Comparison of ENCODE assay signal across 9 cellular contexts in genomic region chr20:53678315-53678989, GRCh38.
DNase-seq lines count a peak whose midpoint lies in the region; ATAC-seq and TF ChIP-seq lines count a peak whose summit lies in the region.
"Had no signal": no experiment of that assay in that cellular context is flagged by ENCODE, and none has a peak within 500 bp of the region (broad histone marks: within the 10 kb centered on the region; RNA-seq: fewer than 3 reads in every experiment).

No MANE protein-coding gene starts in this region.

- H3K79me2 ChIP-seq in GM23338 (replicated peaks; ENCODE audit: insufficient read depth): no peaks in the 10 kb centered on the region

- H3K4me2 ChIP-seq in GM23338: peak overlapping the region; percentile 32

- DNase-seq in AG10803 (ENCODE audit: low read depth): no peak
- no peak for DNase-seq in GM23338 (ENCODE audit: low spot score)
- no peak for DNase-seq in activated naive CD8-positive, alpha-beta T cell treated with anti-CD3 and anti-CD28 coated beads, Interleukin-2, amount 50 U/mL, for 24 hours
- no peak for DNase-seq in mesothelial cell of epicardium (ENCODE audit: low spot score in 2 of 2, unreplicated experiment in 2 of 2)
- DNase-seq in DMS53 treated with DMSO at 0.1 percent for 48 hours (lab: John Stamatoyannopoulos, UW; ENCODE audit: unreplicated experiment): no peak
- no peak for DNase-seq in GM10248 (ENCODE audit: extremely low spot score)
- DNase-seq: NCI-H774 had no signal

- TF ChIP-seq CTCF in AG10803 (conservative IDR thresholded peaks at IDR 0.05; ENCODE audit: low read length) (peak; percentile 11; the same call in 1 of the 2 replicates), GM23338 (conservative IDR thresholded peaks at IDR 0.05; ENCODE audit: low read depth in 2 of 2) (no peak), mesothelial cell of epicardium (IDR thresholded peaks at IDR 0.05; ENCODE audit: unreplicated experiment) (no peak), GM10248 (IDR thresholded peaks at IDR 0.05; ENCODE audit: control extremely low read depth, extremely low read depth, low read depth, missing control alignments) (no peak)

- CTCF ChIA-PET in GM10248 (lab: Yijun Ruan, JAX): interaction anchor here (1.3 kb wide), 1 partner anchor 15 kb away, joined by 3 read pairs; no protein-coding TSS in a partner anchor

- no peaks in the 10 kb centered on the region for H3K9me3 Mint-ChIP-seq in GM23338
- no peaks in the 10 kb centered on the region for H3K9me3 Mint-ChIP-seq in activated naive CD8-positive, alpha-beta T cell treated with anti-CD3 and anti-CD28 coated beads, Interleukin-2, amount 50 U/mL, for 24 hours
- H3K9me3 Mint-ChIP-seq in mesothelial cell of epicardium: no peaks in the 10 kb centered on the region

- POLR2A ChIA-PET in GM10248 (lab: Yijun Ruan, JAX): no interaction called here

- H3K4me3 ChIP-seq in AG10803 (ENCODE audit: low read length) (no peak overlapping the region), GM23338 (peak overlapping the region; percentile 12; the same call in 1 of the 2 replicates)

- H3K27ac Mint-ChIP-seq in GM23338 (peak overlapping the region; percentile 66; the same call in 1 of the 2 replicates), mesothelial cell of epicardium (peak overlapping the region; percentile 85)
- peak overlapping the region; percentile 82 for H3K27ac Mint-ChIP-seq in activated naive CD8-positive, alpha-beta T cell treated with anti-CD3 and anti-CD28 coated beads, Interleukin-2, amount 50 U/mL, for 24 hours

- peaks cover 25% of the 10 kb centered on the region for H3K4me1 ChIP-seq in GM23338 (ENCODE audit: insufficient read depth)

- no peak overlapping the region for H3K27ac ChIP-seq in GM23338 (ENCODE audit: low read depth)

- H3K36me3 Mint-ChIP-seq in GM23338 (ENCODE audit: low read depth) (no peaks in the 10 kb centered on the region), mesothelial cell of epicardium (no peaks in the 10 kb centered on the region)
- no peaks in the 10 kb centered on the region for H3K36me3 Mint-ChIP-seq in activated naive CD8-positive, alpha-beta T cell treated with anti-CD3 and anti-CD28 coated beads, Interleukin-2, amount 50 U/mL, for 24 hours (ENCODE audit: low read depth)

- no peaks in the 10 kb centered on the region for H3K36me3 ChIP-seq in GM23338 (ENCODE audit: insufficient read depth)

- ATAC-seq in GM23338 (no peak), HG02571 (IDR thresholded peaks at IDR 0.05; ENCODE audit: unreplicated experiment) (no peak), GM21528 (IDR thresholded peaks at IDR 0.05; ENCODE audit: low FRiP score, unreplicated experiment) (no peak)
- ATAC-seq in activated naive CD8-positive, alpha-beta T cell treated with anti-CD3 and anti-CD28 coated beads, Interleukin-2, amount 50 U/mL, for 24 hours: no peak

- H3K4me3 Mint-ChIP-seq in GM23338 (no peak overlapping the region), mesothelial cell of epicardium (no peak overlapping the region)
- H3K4me3 Mint-ChIP-seq in activated naive CD8-positive, alpha-beta T cell treated with anti-CD3 and anti-CD28 coated beads, Interleukin-2, amount 50 U/mL, for 24 hours: peak overlapping the region; percentile 65

- H2AFZ ChIP-seq in GM23338: no peak overlapping the region

- H3K27me3 Mint-ChIP-seq in GM23338 (ENCODE audit: insufficient read depth, low read depth, poor library complexity) (peaks cover 8% of the 10 kb centered on the region), mesothelial cell of epicardium (ENCODE audit: low read depth) (no peaks in the 10 kb centered on the region)
- no peaks in the 10 kb centered on the region for H3K27me3 Mint-ChIP-seq in activated naive CD8-positive, alpha-beta T cell treated with anti-CD3 and anti-CD28 coated beads, Interleukin-2, amount 50 U/mL, for 24 hours

- H3F3A ChIP-seq in GM23338 (replicated peaks; ENCODE audit: low read depth): no peaks in the 10 kb centered on the region

- H3K9me2 ChIP-seq in GM23338 (ENCODE audit: insufficient read depth): no peaks in the 10 kb centered on the region

- no peaks in the 10 kb centered on the region for H4K20me1 ChIP-seq in GM23338 (replicated peaks; ENCODE audit: insufficient read depth)

- H3K27me3 ChIP-seq in GM23338 (ENCODE audit: insufficient read depth): no peaks in the 10 kb centered on the region

- H3K4me1 Mint-ChIP-seq in GM23338 (peaks cover 29% of the 10 kb centered on the region), mesothelial cell of epicardium (peaks cover 35% of the 10 kb centered on the region)
- H3K4me1 Mint-ChIP-seq in activated naive CD8-positive, alpha-beta T cell treated with anti-CD3 and anti-CD28 coated beads, Interleukin-2, amount 50 U/mL, for 24 hours: peaks cover 22% of the 10 kb centered on the region

TF ChIP-seq in GM23338, 12 proteins besides CTCF, POLR2A, EP300 and RAD21 (continues in another document):
- no peak for TF ChIP-seq EZH2phosphoT487 (IDR thresholded peaks at IDR 0.05; ENCODE audit: unreplicated experiment)
- no peak for TF ChIP-seq ETS1 (IDR thresholded peaks at IDR 0.05)
- TF ChIP-seq NANOG (IDR thresholded peaks at IDR 0.05; ENCODE audit: borderline replicate concordance): no peak
- TF ChIP-seq ZNF331 (CRISPR knock-in tag; IDR thresholded peaks at IDR 0.05; ENCODE audit: low read depth): no peak
- no peak for TF ChIP-seq ZNF462 (CRISPR knock-in tag; IDR thresholded peaks at IDR 0.05)
